ENCODE assay signal across 2 cellular contexts in the genomic region with DNA sequence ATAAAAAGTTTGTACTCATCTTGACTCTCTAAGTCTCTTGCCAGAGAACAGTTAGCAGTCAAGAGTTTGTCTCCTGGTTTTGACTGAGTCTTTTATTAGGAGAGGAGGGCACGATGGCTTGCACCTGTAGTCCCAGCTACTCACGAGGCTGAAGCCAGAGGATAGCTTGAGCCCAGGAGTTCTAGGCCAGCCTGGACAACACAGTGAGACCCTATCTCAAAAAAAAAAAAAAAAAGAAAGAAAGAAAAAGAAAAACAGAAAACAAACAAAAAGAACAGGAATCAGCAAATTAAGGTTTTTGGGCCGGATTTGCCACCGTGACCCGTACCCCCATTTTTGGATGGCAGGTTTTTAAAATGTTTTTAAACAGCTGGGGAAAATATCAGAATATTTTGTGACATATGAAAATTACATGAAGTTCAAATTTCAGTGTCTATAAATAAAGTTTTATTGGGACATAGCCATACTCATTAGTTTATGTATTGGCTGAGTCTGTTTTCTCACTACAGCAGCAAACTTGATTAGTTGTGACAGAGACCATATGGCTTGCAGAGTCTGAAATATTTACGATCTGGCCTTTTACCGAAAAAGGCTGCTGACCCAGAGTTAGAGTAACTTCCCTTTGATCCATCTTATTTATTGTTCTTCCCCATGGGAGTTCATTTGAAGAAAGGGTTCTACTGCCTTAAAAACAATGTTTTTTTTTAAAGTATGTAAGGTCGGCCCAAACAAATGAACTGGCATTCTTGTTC.
A peak's percentile ranks its signal among the peaks of the same experiment; 100 is the strongest.
TF ChIP-seq lines count a peak whose summit lies in the region.

No MANE protein-coding gene starts in this region.

TF ChIP-seq in GM23338, 12 proteins besides CTCF, POLR2A, EP300 and RAD21 (continued from another document and continues in another):
- TF ChIP-seq, protein P1, sequence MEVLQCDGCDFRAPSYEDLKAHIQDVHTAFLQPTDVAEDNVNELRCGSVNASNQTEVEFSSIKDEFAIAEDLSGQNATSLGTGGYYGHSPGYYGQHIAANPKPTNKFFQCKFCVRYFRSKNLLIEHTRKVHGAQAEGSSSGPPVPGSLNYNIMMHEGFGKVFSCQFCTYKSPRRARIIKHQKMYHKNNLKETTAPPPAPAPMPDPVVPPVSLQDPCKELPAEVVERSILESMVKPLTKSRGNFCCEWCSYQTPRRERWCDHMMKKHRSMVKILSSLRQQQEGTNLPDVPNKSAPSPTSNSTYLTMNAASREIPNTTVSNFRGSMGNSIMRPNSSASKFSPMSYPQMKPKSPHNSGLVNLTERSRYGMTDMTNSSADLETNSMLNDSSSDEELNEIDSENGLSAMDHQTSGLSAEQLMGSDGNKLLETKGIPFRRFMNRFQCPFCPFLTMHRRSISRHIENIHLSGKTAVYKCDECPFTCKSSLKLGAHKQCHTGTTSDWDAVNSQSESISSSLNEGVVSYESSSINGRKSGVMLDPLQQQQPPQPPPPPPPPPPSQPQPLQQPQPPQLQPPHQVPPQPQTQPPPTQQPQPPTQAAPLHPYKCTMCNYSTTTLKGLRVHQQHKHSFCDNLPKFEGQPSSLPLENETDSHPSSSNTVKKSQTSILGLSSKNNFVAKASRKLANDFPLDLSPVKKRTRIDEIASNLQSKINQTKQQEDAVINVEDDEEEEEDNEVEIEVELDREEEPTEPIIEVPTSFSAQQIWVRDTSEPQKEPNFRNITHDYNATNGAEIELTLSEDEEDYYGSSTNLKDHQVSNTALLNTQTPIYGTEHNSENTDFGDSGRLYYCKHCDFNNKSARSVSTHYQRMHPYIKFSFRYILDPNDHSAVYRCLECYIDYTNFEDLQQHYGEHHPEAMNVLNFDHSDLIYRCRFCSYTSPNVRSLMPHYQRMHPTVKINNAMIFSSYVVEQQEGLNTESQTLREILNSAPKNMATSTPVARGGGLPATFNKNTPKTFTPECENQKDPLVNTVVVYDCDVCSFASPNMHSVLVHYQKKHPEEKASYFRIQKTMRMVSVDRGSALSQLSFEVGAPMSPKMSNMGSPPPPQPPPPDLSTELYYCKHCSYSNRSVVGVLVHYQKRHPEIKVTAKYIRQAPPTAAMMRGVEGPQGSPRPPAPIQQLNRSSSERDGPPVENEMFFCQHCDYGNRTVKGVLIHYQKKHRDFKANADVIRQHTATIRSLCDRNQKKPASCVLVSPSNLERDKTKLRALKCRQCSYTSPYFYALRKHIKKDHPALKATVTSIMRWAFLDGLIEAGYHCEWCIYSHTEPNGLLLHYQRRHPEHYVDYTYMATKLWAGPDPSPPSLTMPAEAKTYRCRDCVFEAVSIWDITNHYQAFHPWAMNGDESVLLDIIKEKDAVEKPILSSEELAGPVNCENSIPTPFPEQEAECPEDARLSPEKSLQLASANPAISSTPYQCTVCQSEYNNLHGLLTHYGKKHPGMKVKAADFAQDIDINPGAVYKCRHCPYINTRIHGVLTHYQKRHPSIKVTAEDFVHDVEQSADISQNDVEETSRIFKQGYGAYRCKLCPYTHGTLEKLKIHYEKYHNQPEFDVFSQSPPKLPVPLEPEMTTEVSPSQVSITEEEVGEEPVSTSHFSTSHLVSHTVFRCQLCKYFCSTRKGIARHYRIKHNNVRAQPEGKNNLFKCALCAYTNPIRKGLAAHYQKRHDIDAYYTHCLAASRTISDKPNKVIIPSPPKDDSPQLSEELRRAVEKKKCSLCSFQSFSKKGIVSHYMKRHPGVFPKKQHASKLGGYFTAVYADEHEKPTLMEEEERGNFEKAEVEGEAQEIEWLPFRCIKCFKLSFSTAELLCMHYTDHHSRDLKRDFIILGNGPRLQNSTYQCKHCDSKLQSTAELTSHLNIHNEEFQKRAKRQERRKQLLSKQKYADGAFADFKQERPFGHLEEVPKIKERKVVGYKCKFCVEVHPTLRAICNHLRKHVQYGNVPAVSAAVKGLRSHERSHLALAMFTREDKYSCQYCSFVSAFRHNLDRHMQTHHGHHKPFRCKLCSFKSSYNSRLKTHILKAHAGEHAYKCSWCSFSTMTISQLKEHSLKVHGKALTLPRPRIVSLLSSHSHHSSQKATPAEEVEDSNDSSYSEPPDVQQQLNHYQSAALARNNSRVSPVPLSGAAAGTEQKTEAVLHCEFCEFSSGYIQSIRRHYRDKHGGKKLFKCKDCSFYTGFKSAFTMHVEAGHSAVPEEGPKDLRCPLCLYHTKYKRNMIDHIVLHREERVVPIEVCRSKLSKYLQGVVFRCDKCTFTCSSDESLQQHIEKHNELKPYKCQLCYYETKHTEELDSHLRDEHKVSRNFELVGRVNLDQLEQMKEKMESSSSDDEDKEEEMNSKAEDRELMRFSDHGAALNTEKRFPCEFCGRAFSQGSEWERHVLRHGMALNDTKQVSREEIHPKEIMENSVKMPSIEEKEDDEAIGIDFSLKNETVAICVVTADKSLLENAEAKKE (CRISPR knock-in tag; IDR thresholded peaks at IDR 0.05), result no peak
- TF ChIP-seq ZNF331 (CRISPR knock-in tag; IDR thresholded peaks at IDR 0.05; ENCODE audit: low read depth) (no peak), ZNF114 (CRISPR knock-in tag; IDR thresholded peaks at IDR 0.05) (no peak), CREB1 (CRISPR knock-in tag; IDR thresholded peaks at IDR 0.05; ENCODE audit: low read depth) (no peak), POLR2AphosphoS5 (IDR thresholded peaks at IDR 0.05; ENCODE audit: low read depth) (no peak), EZH2phosphoT487 (IDR thresholded peaks at IDR 0.05; ENCODE audit: unreplicated experiment) (no peak)
- TF ChIP-seq, protein P2, sequence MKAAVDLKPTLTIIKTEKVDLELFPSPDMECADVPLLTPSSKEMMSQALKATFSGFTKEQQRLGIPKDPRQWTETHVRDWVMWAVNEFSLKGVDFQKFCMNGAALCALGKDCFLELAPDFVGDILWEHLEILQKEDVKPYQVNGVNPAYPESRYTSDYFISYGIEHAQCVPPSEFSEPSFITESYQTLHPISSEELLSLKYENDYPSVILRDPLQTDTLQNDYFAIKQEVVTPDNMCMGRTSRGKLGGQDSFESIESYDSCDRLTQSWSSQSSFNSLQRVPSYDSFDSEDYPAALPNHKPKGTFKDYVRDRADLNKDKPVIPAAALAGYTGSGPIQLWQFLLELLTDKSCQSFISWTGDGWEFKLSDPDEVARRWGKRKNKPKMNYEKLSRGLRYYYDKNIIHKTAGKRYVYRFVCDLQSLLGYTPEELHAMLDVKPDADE (IDR thresholded peaks at IDR 0.05), result no peak
- TF ChIP-seq, protein P3, sequence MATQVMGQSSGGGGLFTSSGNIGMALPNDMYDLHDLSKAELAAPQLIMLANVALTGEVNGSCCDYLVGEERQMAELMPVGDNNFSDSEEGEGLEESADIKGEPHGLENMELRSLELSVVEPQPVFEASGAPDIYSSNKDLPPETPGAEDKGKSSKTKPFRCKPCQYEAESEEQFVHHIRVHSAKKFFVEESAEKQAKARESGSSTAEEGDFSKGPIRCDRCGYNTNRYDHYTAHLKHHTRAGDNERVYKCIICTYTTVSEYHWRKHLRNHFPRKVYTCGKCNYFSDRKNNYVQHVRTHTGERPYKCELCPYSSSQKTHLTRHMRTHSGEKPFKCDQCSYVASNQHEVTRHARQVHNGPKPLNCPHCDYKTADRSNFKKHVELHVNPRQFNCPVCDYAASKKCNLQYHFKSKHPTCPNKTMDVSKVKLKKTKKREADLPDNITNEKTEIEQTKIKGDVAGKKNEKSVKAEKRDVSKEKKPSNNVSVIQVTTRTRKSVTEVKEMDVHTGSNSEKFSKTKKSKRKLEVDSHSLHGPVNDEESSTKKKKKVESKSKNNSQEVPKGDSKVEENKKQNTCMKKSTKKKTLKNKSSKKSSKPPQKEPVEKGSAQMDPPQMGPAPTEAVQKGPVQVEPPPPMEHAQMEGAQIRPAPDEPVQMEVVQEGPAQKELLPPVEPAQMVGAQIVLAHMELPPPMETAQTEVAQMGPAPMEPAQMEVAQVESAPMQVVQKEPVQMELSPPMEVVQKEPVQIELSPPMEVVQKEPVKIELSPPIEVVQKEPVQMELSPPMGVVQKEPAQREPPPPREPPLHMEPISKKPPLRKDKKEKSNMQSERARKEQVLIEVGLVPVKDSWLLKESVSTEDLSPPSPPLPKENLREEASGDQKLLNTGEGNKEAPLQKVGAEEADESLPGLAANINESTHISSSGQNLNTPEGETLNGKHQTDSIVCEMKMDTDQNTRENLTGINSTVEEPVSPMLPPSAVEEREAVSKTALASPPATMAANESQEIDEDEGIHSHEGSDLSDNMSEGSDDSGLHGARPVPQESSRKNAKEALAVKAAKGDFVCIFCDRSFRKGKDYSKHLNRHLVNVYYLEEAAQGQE (IDR thresholded peaks at IDR 0.05; ENCODE audit: unreplicated experiment), result no peak

TF ChIP-seq in SK-N-SH treated with all-trans-retinoic acid at 6 μM for 48 hours, 23 proteins besides CTCF, POLR2A, EP300 and RAD21 (continued from another document):
- TF ChIP-seq, protein P4, sequence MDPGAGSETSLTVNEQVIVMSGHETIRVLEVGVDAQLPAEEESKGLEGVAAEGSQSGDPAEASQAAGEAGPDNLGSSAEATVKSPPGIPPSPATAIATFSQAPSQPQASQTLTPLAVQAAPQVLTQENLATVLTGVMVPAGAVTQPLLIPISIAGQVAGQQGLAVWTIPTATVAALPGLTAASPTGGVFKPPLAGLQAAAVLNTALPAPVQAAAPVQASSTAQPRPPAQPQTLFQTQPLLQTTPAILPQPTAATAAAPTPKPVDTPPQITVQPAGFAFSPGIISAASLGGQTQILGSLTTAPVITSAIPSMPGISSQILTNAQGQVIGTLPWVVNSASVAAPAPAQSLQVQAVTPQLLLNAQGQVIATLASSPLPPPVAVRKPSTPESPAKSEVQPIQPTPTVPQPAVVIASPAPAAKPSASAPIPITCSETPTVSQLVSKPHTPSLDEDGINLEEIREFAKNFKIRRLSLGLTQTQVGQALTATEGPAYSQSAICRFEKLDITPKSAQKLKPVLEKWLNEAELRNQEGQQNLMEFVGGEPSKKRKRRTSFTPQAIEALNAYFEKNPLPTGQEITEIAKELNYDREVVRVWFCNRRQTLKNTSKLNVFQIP (CRISPR knock-in tag; IDR thresholded peaks at IDR 0.05; ENCODE audit: borderline replicate concordance, low read depth), result 0 out of 2 replicates have a peak, but pooled peaks have one; percentile 73
- TF ChIP-seq, protein P5, sequence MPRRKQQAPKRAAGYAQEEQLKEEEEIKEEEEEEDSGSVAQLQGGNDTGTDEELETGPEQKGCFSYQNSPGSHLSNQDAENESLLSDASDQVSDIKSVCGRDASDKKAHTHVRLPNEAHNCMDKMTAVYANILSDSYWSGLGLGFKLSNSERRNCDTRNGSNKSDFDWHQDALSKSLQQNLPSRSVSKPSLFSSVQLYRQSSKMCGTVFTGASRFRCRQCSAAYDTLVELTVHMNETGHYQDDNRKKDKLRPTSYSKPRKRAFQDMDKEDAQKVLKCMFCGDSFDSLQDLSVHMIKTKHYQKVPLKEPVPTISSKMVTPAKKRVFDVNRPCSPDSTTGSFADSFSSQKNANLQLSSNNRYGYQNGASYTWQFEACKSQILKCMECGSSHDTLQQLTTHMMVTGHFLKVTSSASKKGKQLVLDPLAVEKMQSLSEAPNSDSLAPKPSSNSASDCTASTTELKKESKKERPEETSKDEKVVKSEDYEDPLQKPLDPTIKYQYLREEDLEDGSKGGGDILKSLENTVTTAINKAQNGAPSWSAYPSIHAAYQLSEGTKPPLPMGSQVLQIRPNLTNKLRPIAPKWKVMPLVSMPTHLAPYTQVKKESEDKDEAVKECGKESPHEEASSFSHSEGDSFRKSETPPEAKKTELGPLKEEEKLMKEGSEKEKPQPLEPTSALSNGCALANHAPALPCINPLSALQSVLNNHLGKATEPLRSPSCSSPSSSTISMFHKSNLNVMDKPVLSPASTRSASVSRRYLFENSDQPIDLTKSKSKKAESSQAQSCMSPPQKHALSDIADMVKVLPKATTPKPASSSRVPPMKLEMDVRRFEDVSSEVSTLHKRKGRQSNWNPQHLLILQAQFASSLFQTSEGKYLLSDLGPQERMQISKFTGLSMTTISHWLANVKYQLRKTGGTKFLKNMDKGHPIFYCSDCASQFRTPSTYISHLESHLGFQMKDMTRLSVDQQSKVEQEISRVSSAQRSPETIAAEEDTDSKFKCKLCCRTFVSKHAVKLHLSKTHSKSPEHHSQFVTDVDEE (CRISPR knock-in tag; IDR thresholded peaks at IDR 0.05), result 0 out of 2 replicates have a peak, but pooled peaks have one; percentile 30
- TF ChIP-seq ISL1 (CRISPR knock-in tag; IDR thresholded peaks at IDR 0.05) (peak; percentile 73), OSR1 (CRISPR knock-in tag; IDR thresholded peaks at IDR 0.05) (no peak), ZNF8 (CRISPR knock-in tag; IDR thresholded peaks at IDR 0.05) (no peak)
- TF ChIP-seq, protein P6, sequence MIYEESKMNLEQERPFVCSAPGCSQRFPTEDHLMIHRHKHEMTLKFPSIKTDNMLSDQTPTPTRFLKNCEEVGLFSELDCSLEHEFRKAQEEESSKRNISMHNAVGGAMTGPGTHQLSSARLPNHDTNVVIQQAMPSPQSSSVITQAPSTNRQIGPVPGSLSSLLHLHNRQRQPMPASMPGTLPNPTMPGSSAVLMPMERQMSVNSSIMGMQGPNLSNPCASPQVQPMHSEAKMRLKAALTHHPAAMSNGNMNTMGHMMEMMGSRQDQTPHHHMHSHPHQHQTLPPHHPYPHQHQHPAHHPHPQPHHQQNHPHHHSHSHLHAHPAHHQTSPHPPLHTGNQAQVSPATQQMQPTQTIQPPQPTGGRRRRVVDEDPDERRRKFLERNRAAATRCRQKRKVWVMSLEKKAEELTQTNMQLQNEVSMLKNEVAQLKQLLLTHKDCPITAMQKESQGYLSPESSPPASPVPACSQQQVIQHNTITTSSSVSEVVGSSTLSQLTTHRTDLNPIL (CRISPR knock-in tag; IDR thresholded peaks at IDR 0.05; ENCODE audit: low read depth), result no peak
